9 cellular contexts compared by ENCODE assay signal in the genomic region with DNA sequence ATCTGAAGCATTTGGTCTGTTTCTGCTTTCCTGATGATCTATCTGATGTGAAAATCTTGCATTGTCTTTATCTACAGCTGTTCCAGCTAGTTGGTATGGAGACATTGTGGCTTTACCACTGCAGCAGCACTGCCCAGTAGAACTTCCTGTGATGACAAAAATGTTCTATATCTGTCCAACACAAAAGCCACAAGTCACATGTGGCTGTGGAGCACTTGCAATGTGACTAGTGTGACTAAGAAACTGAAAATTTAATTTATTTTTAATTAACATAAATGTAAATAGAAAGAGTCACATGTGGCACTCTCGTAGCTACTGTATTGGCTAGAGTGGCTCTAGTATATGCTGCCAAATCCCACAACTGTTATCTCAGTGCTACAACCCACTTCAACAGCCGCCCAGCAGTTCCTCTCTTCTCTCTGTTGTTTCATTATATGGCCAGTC.
DNase-seq lines count a peak whose midpoint lies in the region; ATAC-seq lines count a peak whose summit lies in the region.
"Had no signal": no experiment of that assay in that cellular context is flagged by ENCODE, and none has a peak within 500 bp of the region (broad histone marks: within the 10 kb centered on the region; RNA-seq: fewer than 3 reads in every experiment).

No MANE protein-coding gene starts in this region.

- DNase-seq in MV-4-11 (lab: John Stamatoyannopoulos, UW) (peak; percentile 99), globus pallidus (ENCODE audit: low spot score) (peak; percentile 7), DMS114 treated with DMSO at 0.1 percent for 48 hours (lab: John Stamatoyannopoulos, UW; ENCODE audit: unreplicated experiment) (no peak), NCI-H526 (lab: John Stamatoyannopoulos, UW) (no peak), inferior parietal cortex (ENCODE audit: extremely low spot score) (no peak)
- no peak for DNase-seq in activated T-helper 2 cell treated with anti-CD3 and anti-CD28 coated beads, Interferon-gamma antibody, Interleukin-2, Interleukin-4, amounts not matched to agents 10 μg/mL and 5 μg/mL and 100 μg/mL, durations not matched to agents 14 hours and 24 hours and 36 hours (ENCODE audit: low spot score)

- intact Hi-C loops in activated T-helper 2 cell treated with anti-CD3 and anti-CD28 coated beads, Interferon-gamma antibody, Interleukin-2, Interleukin-4, amounts not matched to agents 10 μg/mL and 5 μg/mL and 100 μg/mL, durations not matched to agents 14 hours and 24 hours and 36 hours (cut with micrococcal nuclease) = loop anchor here (10.0 kb wide), 1 partner anchor 58 kb away; no protein-coding TSS in a partner anchor

- H3K4me1 Mint-ChIP-seq in activated T-helper 2 cell treated with anti-CD3 and anti-CD28 coated beads, Interferon-gamma antibody, Interleukin-2, Interleukin-4, amounts not matched to agents 10 μg/mL and 5 μg/mL and 100 μg/mL, durations not matched to agents 14 hours and 24 hours and 36 hours (ENCODE audit: low read depth) = no peaks in the 10 kb centered on the region

- peaks cover 5% of the 10 kb centered on the region for H3K27me3 Mint-ChIP-seq in activated T-helper 2 cell treated with anti-CD3 and anti-CD28 coated beads, Interferon-gamma antibody, Interleukin-2, Interleukin-4, amounts not matched to agents 10 μg/mL and 5 μg/mL and 100 μg/mL, durations not matched to agents 14 hours and 24 hours and 36 hours (ENCODE audit: low read depth)
- H3K27me3 Mint-ChIP-seq: stimulated activated naive CD8-positive, alpha-beta T cell treated with anti-CD3 and anti-CD28 coated beads, Interleukin-15, Interleukin-2, amounts not matched to agents 100 ng/mL and 50 ng/mL, for 24 hours had no signal

- no peak overlapping the region for H3K4me3 Mint-ChIP-seq in activated T-helper 2 cell treated with anti-CD3 and anti-CD28 coated beads, Interferon-gamma antibody, Interleukin-2, Interleukin-4, amounts not matched to agents 10 μg/mL and 5 μg/mL and 100 μg/mL, durations not matched to agents 14 hours and 24 hours and 36 hours (ENCODE audit: low read depth)
- H3K4me3 Mint-ChIP-seq: stimulated activated naive CD8-positive, alpha-beta T cell treated with anti-CD3 and anti-CD28 coated beads, Interleukin-15, Interleukin-2, amounts not matched to agents 100 ng/mL and 50 ng/mL, for 24 hours had no signal

- no peak overlapping the region for H3K27ac Mint-ChIP-seq in activated T-helper 2 cell treated with anti-CD3 and anti-CD28 coated beads, Interferon-gamma antibody, Interleukin-2, Interleukin-4, amounts not matched to agents 10 μg/mL and 5 μg/mL and 100 μg/mL, durations not matched to agents 14 hours and 24 hours and 36 hours
- H3K27ac Mint-ChIP-seq: stimulated activated naive CD8-positive, alpha-beta T cell treated with anti-CD3 and anti-CD28 coated beads, Interleukin-15, Interleukin-2, amounts not matched to agents 100 ng/mL and 50 ng/mL, for 24 hours had no signal

- H3K36me3 Mint-ChIP-seq in activated T-helper 2 cell treated with anti-CD3 and anti-CD28 coated beads, Interferon-gamma antibody, Interleukin-2, Interleukin-4, amounts not matched to agents 10 μg/mL and 5 μg/mL and 100 μg/mL, durations not matched to agents 14 hours and 24 hours and 36 hours (ENCODE audit: low read depth) = no peaks in the 10 kb centered on the region

- no peaks in the 10 kb centered on the region for H3K9me3 Mint-ChIP-seq in activated T-helper 2 cell treated with anti-CD3 and anti-CD28 coated beads, Interferon-gamma antibody, Interleukin-2, Interleukin-4, amounts not matched to agents 10 μg/mL and 5 μg/mL and 100 μg/mL, durations not matched to agents 14 hours and 24 hours and 36 hours
- H3K9me3 Mint-ChIP-seq: stimulated activated naive CD8-positive, alpha-beta T cell treated with anti-CD3 and anti-CD28 coated beads, Interleukin-15, Interleukin-2, amounts not matched to agents 100 ng/mL and 50 ng/mL, for 24 hours had no signal

- ATAC-seq in GM18517 (IDR thresholded peaks at IDR 0.05; ENCODE audit: unreplicated experiment) = peak; percentile 93
- ATAC-seq in HG02610 (IDR thresholded peaks at IDR 0.05; ENCODE audit: unreplicated experiment) = peak; percentile 91

Comparison
In these comparisons a context has a peak if more than half of its experiments do, and no peak if none do; other contexts are left out.
1. DNase-seq: peak in MV-4-11 (single experiment) and globus pallidus (single experiment); none in DMS114 treated with DMSO at 0.1 percent for 48 hours (single experiment), NCI-H526 (0 of 2), inferior parietal cortex (single experiment) and activated T-helper 2 cell treated with anti-CD3 and anti-CD28 coated beads, Interferon-gamma antibody, Interleukin-2, Interleukin-4, amounts not matched to agents 10 μg/mL and 5 μg/mL and 100 μg/mL, durations not matched to agents 14 hours and 24 hours and 36 hours (single experiment).